ENCODE assay signal across 9 cellular contexts in the genomic region with DNA sequence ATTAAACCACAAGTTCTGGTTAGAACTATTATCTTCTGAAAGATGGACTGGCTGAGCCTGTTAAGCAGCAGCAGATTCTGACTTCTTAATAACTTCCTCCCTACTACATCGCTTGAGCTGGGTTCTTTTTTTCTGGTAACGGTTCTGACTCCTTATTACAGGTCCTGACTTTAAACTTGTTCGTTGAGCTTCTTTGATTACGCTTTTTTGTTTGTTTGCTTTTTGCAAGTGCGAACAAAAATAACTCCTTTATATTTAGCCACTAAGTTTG. TPM values are rescaled to one million over a fixed set of nuclear protein-coding genes. Genes with fewer than 3 reads are reported as not detected.
A peak's percentile ranks its signal among the peaks of the same experiment; 100 is the strongest.
DNase-seq lines count a peak whose midpoint lies in the region; ATAC-seq and TF ChIP-seq lines count a peak whose summit lies in the region.
"Had no signal": no experiment of that assay in that cellular context is flagged by ENCODE, and none has a peak within 500 bp of the region (broad histone marks: within the 10 kb centered on the region; RNA-seq: fewer than 3 reads in every experiment).

No MANE protein-coding gene starts in this region.

- H3K9me3 Mint-ChIP-seq in T-helper 2 cell treated with Interferon-gamma antibody and Interleukin-4, amounts not matched to agents 5 μg/mL and 100 μg/mL, for 36 hours = no peaks in the 10 kb centered on the region
- no peaks in the 10 kb centered on the region for H3K9me3 Mint-ChIP-seq in activated CD8-positive, alpha-beta T cell treated with anti-CD3 and anti-CD28 coated beads for 36 hours
- no peaks in the 10 kb centered on the region for H3K9me3 Mint-ChIP-seq in immature natural killer cell

- ATAC-seq in activated CD8-positive, alpha-beta T cell treated with anti-CD3 and anti-CD28 coated beads for 36 hours = no peak

- H3K27ac ChIP-seq in substantia nigra (ENCODE audit: low read depth, low read length, poor library complexity, severe bottlenecking) = peak overlapping the region; percentile 59

- intact Hi-C loops in activated CD8-positive, alpha-beta T cell treated with anti-CD3 and anti-CD28 coated beads for 36 hours (cut with micrococcal nuclease) = loop anchor here (2.0 to 10.0 kb wide), 2 partner anchors 56 to 118 kb away; no protein-coding TSS in a partner anchor

- H3K27ac Mint-ChIP-seq in T-helper 2 cell treated with Interferon-gamma antibody and Interleukin-4, amounts not matched to agents 5 μg/mL and 100 μg/mL, for 36 hours = peak overlapping the region; percentile 88
- peak overlapping the region; percentile 89 for H3K27ac Mint-ChIP-seq in activated CD8-positive, alpha-beta T cell treated with anti-CD3 and anti-CD28 coated beads for 36 hours
- peak overlapping the region; percentile 77 to 97 (median 90) for H3K27ac Mint-ChIP-seq in immature natural killer cell

- TF ChIP-seq CTCF in activated CD8-positive, alpha-beta T cell treated with anti-CD3 and anti-CD28 coated beads for 36 hours (IDR thresholded peaks at IDR 0.05) = no peak

- H3K27me3 Mint-ChIP-seq in T-helper 2 cell treated with Interferon-gamma antibody and Interleukin-4, amounts not matched to agents 5 μg/mL and 100 μg/mL, for 36 hours (ENCODE audit: low read depth) = no peaks in the 10 kb centered on the region
- no peaks in the 10 kb centered on the region for H3K27me3 Mint-ChIP-seq in activated CD8-positive, alpha-beta T cell treated with anti-CD3 and anti-CD28 coated beads for 36 hours
- H3K27me3 Mint-ChIP-seq in immature natural killer cell (ENCODE audit: low read depth in 3 of 3) = peaks cover 4 to 19% (median 7%) of the 10 kb centered on the region in 3 donors

- peaks cover 19% of the 10 kb centered on the region for H3K4me1 Mint-ChIP-seq in T-helper 2 cell treated with Interferon-gamma antibody and Interleukin-4, amounts not matched to agents 5 μg/mL and 100 μg/mL, for 36 hours (ENCODE audit: low read depth)
- peaks cover 25% of the 10 kb centered on the region for H3K4me1 Mint-ChIP-seq in activated CD8-positive, alpha-beta T cell treated with anti-CD3 and anti-CD28 coated beads for 36 hours (ENCODE audit: low read depth)
- peaks cover 21 to 44% of the 10 kb centered on the region in 2 donors for H3K4me1 Mint-ChIP-seq in immature natural killer cell

- POLR2A ChIA-PET in activated CD8-positive, alpha-beta T cell treated with anti-CD3 and anti-CD28 coated beads for 36 hours (lab: Charles Lee) = interaction anchor here (1.1 to 2.7 kb wide), 4 partner anchors 14 to 115 kb away, joined by 3 to 15 read pairs (median 6); no protein-coding TSS in a partner anchor

- H3K4me3 Mint-ChIP-seq in T-helper 2 cell treated with Interferon-gamma antibody and Interleukin-4, amounts not matched to agents 5 μg/mL and 100 μg/mL, for 36 hours = peak overlapping the region; percentile 96
- H3K4me3 Mint-ChIP-seq in activated CD8-positive, alpha-beta T cell treated with anti-CD3 and anti-CD28 coated beads for 36 hours = peak overlapping the region; percentile 90
- peak overlapping the region; percentile 88 to 98 (median 93) for H3K4me3 Mint-ChIP-seq in immature natural killer cell

- CTCF ChIA-PET in activated CD8-positive, alpha-beta T cell treated with anti-CD3 and anti-CD28 coated beads for 36 hours (lab: Charles Lee) = interaction anchor here (2.6 to 5.6 kb wide), 5 partner anchors 55 to 131 kb away, joined by 13 to 53 read pairs (median 37); no protein-coding TSS in a partner anchor

- DNase-seq in T-helper 2 cell treated with Interferon-gamma antibody and Interleukin-4, amounts not matched to agents 5 μg/mL and 100 μg/mL, for 36 hours (ENCODE audit: low spot score) = no peak
- DNase-seq in T-helper 2 cell = no peak
- DNase-seq in activated CD8-positive, alpha-beta T cell treated with anti-CD3 and anti-CD28 coated beads for 36 hours = no peak
- DNase-seq in immature natural killer cell = peak in 1 of 3 donors; percentile 6
- DNase-seq in substantia nigra (lab: John Stamatoyannopoulos, UW) = no peak
- no peak for DNase-seq in activated CD4-positive, CD25-positive, alpha-beta regulatory T cell (lab: John Stamatoyannopoulos, UW)
- DNase-seq in mesenteric fat pad (ENCODE audit: low spot score) = no peak
- DNase-seq in NCI-H226 = no peak
- DNase-seq: DMS153 had no signal

- peaks cover 5% of the 10 kb centered on the region for H3K36me3 Mint-ChIP-seq in T-helper 2 cell treated with Interferon-gamma antibody and Interleukin-4, amounts not matched to agents 5 μg/mL and 100 μg/mL, for 36 hours (ENCODE audit: low read depth)
- peaks cover 3% of the 10 kb centered on the region for H3K36me3 Mint-ChIP-seq in activated CD8-positive, alpha-beta T cell treated with anti-CD3 and anti-CD28 coated beads for 36 hours (ENCODE audit: low read depth)
- no peaks in the 10 kb centered on the region for H3K36me3 Mint-ChIP-seq in immature natural killer cell

RNA-seq across cellular contexts. Expression of a gene that starts 1.1 kb away (rescaled TPM):
- 10 to 100 TPM; 27.0 to 27.5 TPM for total RNA-seq in activated CD8-positive, alpha-beta T cell treated with anti-CD3 and anti-CD28 coated beads for 36 hours
- polyA plus RNA-seq in immature natural killer cell = 1 to 10 TPM; 1.1 to 9.6 (median 5.0) TPM
- 30.4 TPM for total RNA-seq in mesenteric fat pad

RNA-seq across cellular contexts. Expression of a gene that starts 22.0 kb away (rescaled TPM):
- total RNA-seq in activated CD8-positive, alpha-beta T cell treated with anti-CD3 and anti-CD28 coated beads for 36 hours = under 1 TPM; 0.29 to 0.32 TPM
- under 1 TPM in 1 of 3 donors, not detected in 2; 0.24 TPM for polyA plus RNA-seq in immature natural killer cell
- total RNA-seq in mesenteric fat pad = not detected

RNA-seq across cellular contexts. Expression of a gene that starts 38.7 kb away (rescaled TPM):
- 10 to 100 TPM; 20.1 to 21.3 TPM for total RNA-seq in activated CD8-positive, alpha-beta T cell treated with anti-CD3 and anti-CD28 coated beads for 36 hours
- 10 to 100 TPM; 10.7 to 20.9 (median 11.0) TPM for polyA plus RNA-seq in immature natural killer cell
- 16.3 TPM for total RNA-seq in mesenteric fat pad

RNA-seq across cellular contexts. Expression of a gene that starts 58.4 kb away (rescaled TPM):
- not detected for total RNA-seq in activated CD8-positive, alpha-beta T cell treated with anti-CD3 and anti-CD28 coated beads for 36 hours
- not detected for polyA plus RNA-seq in immature natural killer cell
- total RNA-seq in mesenteric fat pad = not detected
